ENCODE assay signal across 34 cellular contexts in genomic region chr10:133059093-133059470, GRCh38. TPM values are rescaled to one million over a fixed set of nuclear protein-coding genes. Genes with fewer than 3 reads are reported as not detected.
"Had no signal": no experiment of that assay in that cellular context is flagged by ENCODE, and none has a peak within 500 bp of the region (broad histone marks: within the 10 kb centered on the region; RNA-seq: fewer than 3 reads in every experiment).

No MANE protein-coding gene starts in this region.

- H3K27ac ChIP-seq: adrenal gland, body of pancreas, coronary artery, gastroesophageal sphincter, lower lobe of right lung, neutrophil, ovary, skin epidermis, uterus had no signal

- H3K4me3 Mint-ChIP-seq: activated CD4-positive, alpha-beta T cell treated with anti-CD3 and anti-CD28 coated beads for 36 hours; activated T-cell treated with anti-CD3 and anti-CD28 coated beads, Interleukin-2, amount 50 U/mL, for 24 hours; nephron; stimulated activated memory B cell treated with anti-CD40 and anti-IgM and Interleukin-4, amounts not matched to agents 10 μg/mL and 1 μg/mL and 100 μg/mL, for 72 hours; type B pancreatic cell had no signal

- H3K27me3 ChIP-seq: body of pancreas, ovary, uterus had no signal

- H3K4me1 ChIP-seq: adrenal gland, body of pancreas, gastroesophageal sphincter, lower lobe of right lung, uterus had no signal

- H3K27me3 Mint-ChIP-seq: activated CD4-positive, alpha-beta T cell treated with anti-CD3 and anti-CD28 coated beads for 36 hours; type B pancreatic cell had no signal

- H3K36me3 Mint-ChIP-seq: activated naive CD4-positive, alpha-beta T cell treated with anti-CD3 and anti-CD28 coated beads, Interleukin-2, amount 50 U/mL, for 72 hours; stimulated activated memory B cell treated with anti-CD40 and anti-IgM and Interleukin-4, amounts not matched to agents 10 μg/mL and 1 μg/mL and 100 μg/mL, for 72 hours; type B pancreatic cell had no signal

- H3K27ac Mint-ChIP-seq: activated CD4-positive, alpha-beta T cell treated with anti-CD3 and anti-CD28 coated beads for 36 hours; activated naive CD4-positive, alpha-beta T cell treated with anti-CD3 and anti-CD28 coated beads, Interleukin-2, amount 50 U/mL, for 72 hours; activated T-cell treated with anti-CD3 and anti-CD28 coated beads, Interleukin-2, amount 50 U/mL, for 24 hours; nephron; stimulated activated memory B cell treated with anti-CD40 and anti-IgM and Interleukin-4, amounts not matched to agents 10 μg/mL and 1 μg/mL and 100 μg/mL, for 72 hours; type B pancreatic cell had no signal

- H3K36me3 ChIP-seq: adrenal gland, gastroesophageal sphincter, lower lobe of right lung, neutrophil, ovary, uterus had no signal

- H3K4me3 ChIP-seq: adrenal gland, body of pancreas, coronary artery, gastroesophageal sphincter, lower lobe of right lung, ovary, skin epidermis, uterus had no signal

- H3K9me3 ChIP-seq: adrenal gland, body of pancreas, gastroesophageal sphincter, lower lobe of right lung, neutrophil, ovary, uterus had no signal

- ATAC-seq: activated CD4-positive, alpha-beta T cell treated with anti-CD3 and anti-CD28 coated beads for 36 hours; body of pancreas; gastroesophageal sphincter; left lobe of liver; lower lobe of right lung; sciatic nerve; stimulated activated memory B cell treated with anti-CD40 and anti-IgM and Interleukin-4, amounts not matched to agents 10 μg/mL and 1 μg/mL and 100 μg/mL, for 72 hours had no signal

- DNase-seq: activated CD4-positive, alpha-beta T cell treated with anti-CD3 and anti-CD28 coated beads for 36 hours; activated CD4-positive, alpha-beta T cell treated with anti-CD3 and anti-CD28 coated beads, Interleukin-2, amount 50 U/mL, for 48 hours; activated CD4-positive, CD25-positive, alpha-beta regulatory T cell; activated CD8-positive, alpha-beta memory T cell treated with anti-CD3 and anti-CD28 coated beads for 24 hours; activated CD8-positive, alpha-beta memory T cell treated with anti-CD3 and anti-CD28 coated beads, Interleukin-2, amount 50 U/mL, for 4 hours; activated naive CD4-positive, alpha-beta T cell; activated T-cell treated with anti-CD3 and anti-CD28 coated beads, Interleukin-2, amount 50 U/mL, for 24 hours; adrenal gland; aorta; body of pancreas; hypothalamus; kidney glomerular epithelial cell; lower lobe of right lung; mesenchymal stem cell; ovary; stimulated activated CD4-positive, alpha-beta T cell treated with anti-CD3 and anti-CD28 coated beads, Interleukin-12 subunit alpha, Interleukin-12 subunit beta, amount 100 ng/mL, for 4 hours; stimulated activated CD4-positive, alpha-beta T cell treated with anti-CD3 and anti-CD28 coated beads, Interleukin-4, amount 100 ng/mL, for 24 hours; stimulated activated naive CD8-positive, alpha-beta T cell treated with anti-CD3 and anti-CD28 coated beads, Interleukin-15, amount 100 ng/mL, for 72 hours; substantia nigra; uterus had no signal

- H3K9me3 Mint-ChIP-seq: activated naive CD4-positive, alpha-beta T cell treated with anti-CD3 and anti-CD28 coated beads, Interleukin-2, amount 50 U/mL, for 72 hours; activated T-cell treated with anti-CD3 and anti-CD28 coated beads, Interleukin-2, amount 50 U/mL, for 24 hours; nephron; stimulated activated naive CD8-positive, alpha-beta T cell treated with anti-CD3 and anti-CD28 coated beads, Interleukin-15, amount 100 ng/mL, for 72 hours; type B pancreatic cell had no signal

RNA-seq across cellular contexts. Expression of gene ADGRA1, which starts 28.6 kb away (rescaled TPM):
- total RNA-seq: activated CD4-positive, alpha-beta T cell treated with anti-CD3 and anti-CD28 coated beads for 36 hours; activated naive CD4-positive, alpha-beta T cell treated with anti-CD3 and anti-CD28 coated beads, Interleukin-2, amount 50 U/mL, for 72 hours; aorta; endothelial cell of umbilical vein; fibroblast of lung; fibroblast of villous mesenchyme; renal cortical epithelial cell had no signal
